Comparison of ENCODE assay signal across 8 cellular contexts in the genomic region with DNA sequence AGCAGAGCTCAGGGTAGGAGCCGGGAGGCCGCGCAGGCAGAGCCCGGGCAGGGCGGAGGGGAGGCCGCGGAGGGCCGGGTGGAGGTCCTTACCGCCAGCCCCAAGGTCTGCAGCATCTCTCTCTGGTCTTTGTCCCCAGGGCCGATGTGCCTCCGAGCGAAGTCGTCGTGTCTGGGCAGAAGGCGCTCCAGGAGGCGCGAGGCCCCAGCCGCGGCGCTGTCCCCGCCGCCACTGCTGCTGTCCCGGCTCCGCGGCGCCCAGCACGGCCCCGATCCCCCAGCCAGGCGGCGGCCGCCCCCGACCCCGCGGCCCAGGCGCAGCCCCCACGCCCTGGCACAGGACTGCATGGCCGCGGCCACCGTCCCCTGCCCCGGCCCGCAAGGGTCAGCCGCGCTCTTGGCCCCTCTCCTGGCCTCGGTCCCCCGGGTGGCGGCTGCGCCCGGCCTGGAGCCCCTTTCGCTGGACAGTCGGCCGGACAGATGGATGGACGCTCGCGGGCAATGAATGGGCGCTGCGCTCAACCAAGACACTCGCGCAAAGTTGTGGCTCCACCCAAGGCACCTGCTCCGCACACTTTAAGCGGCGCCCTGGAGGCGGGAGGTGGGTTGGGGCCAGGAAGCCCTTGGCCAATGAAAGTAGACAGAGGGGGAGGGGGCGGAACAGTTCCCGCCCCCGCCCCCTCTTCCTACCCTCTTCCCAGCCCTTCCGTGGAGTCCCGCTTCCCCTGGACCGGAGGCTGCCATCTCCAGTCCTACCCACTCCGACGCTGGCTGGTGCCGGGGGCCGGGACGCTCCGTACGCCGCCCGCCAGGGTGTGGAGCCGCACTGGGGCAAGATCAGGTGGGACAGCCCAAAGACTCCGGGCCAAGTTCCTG. TPM values are rescaled to one million over a fixed set of nuclear protein-coding genes. Genes with fewer than 3 reads are reported as not detected.
DNase-seq lines count a peak whose midpoint lies in the region; ATAC-seq, FAIRE-seq and TF ChIP-seq lines count a peak whose summit lies in the region.

A gene (minus strand): TSS at position 577 of the 875 bp plus-strand sequence. CDS start 230 bp downstream, at position 347.

- FAIRE-seq in HTR-8/SVneo (lab: Jason Lieb, UNC), result no peak
- FAIRE-seq in kidney (lab: Jason Lieb, UNC), result no peak

- no peak for TF ChIP-seq POLR2A in breast epithelium (IDR thresholded peaks at IDR 0.05)

- intact Hi-C loops in breast epithelium (cut with DNase I; ENCODE audit: low total_unique reads), result no loop called here
- intact Hi-C loops in kidney (cut with DNase I), result no loop called here

- ATAC-seq in GM21381 (IDR thresholded peaks at IDR 0.05; ENCODE audit: unreplicated experiment), result peak; percentile 88

- peak; percentile 90 for DNase-seq in DMS79 (lab: John Stamatoyannopoulos, UW)
- DNase-seq in HTR-8/SVneo (ENCODE audit: insufficient read length, low spot score), result peak; percentile 93
- peak; percentile 39 to 64 for DNase-seq in SW 1271 (lab: John Stamatoyannopoulos, UW)
- DNase-seq in breast epithelium (ENCODE audit: low spot score in 2 of 2), result peak; percentile 22 to 71
- peak; percentile 93 for DNase-seq in kidney
- peak; percentile 73 for DNase-seq in stimulated activated CD4-positive, alpha-beta T cell treated with anti-CD3 and anti-CD28 coated beads, Interleukin-15, amount 100 ng/mL, for 24 hours
- DNase-seq in epidermal melanocyte (ENCODE audit: insufficient read length, low spot score), result no peak

- H3K9me3 ChIP-seq in breast epithelium (no peaks in the 10 kb centered on the region), kidney (ENCODE audit: control insufficient read depth in 1 of 2, low read length in 2 of 2) (no peaks in the 10 kb centered on the region)

- peak within 1 kb of the TSS; percentile 29 to 88 for H3K9ac ChIP-seq in kidney (ENCODE audit: low read length in 2 of 2)

- H3K36me3 ChIP-seq in breast epithelium (no peaks in the 10 kb centered on the region), kidney (ENCODE audit: control insufficient read depth in 1 of 2, insufficient read depth in 2 of 2, low read length in 2 of 2) (no peaks in the 10 kb centered on the region)

- H3K4me3 ChIP-seq in breast epithelium (peak within 1 kb of the TSS; percentile 34 to 70 (median 49)), kidney (ENCODE audit: low read length in 2 of 2) (peak within 1 kb of the TSS; percentile 69 to 88)

- TF ChIP-seq CTCF in breast epithelium (IDR thresholded peaks at IDR 0.05), result no peak
- TF ChIP-seq CTCF in kidney (IDR thresholded peaks at IDR 0.05; ENCODE audit: borderline replicate concordance, extremely low read depth, insufficient read depth), result no peak

- peaks cover 0 to 29% of the 10 kb centered on the region in 2 donors for H3K27me3 ChIP-seq in breast epithelium

- H3K27ac ChIP-seq in breast epithelium, result no peak within 1 kb of the TSS
- H3K27ac ChIP-seq in kidney (ENCODE audit: low read depth in 2 of 2, low read length in 2 of 2), result peak within 1 kb of the TSS; percentile 85

- peaks cover 0 to 8% of the 10 kb centered on the region in 2 donors for H3K4me1 ChIP-seq in breast epithelium
- peaks cover 3 to 15% of the 10 kb centered on the region in 2 donors for H3K4me1 ChIP-seq in kidney (ENCODE audit: control insufficient read depth in 1 of 2, insufficient read depth in 1 of 2, low read depth in 1 of 2, low read length in 2 of 2)

RNA-seq across cellular contexts. Expression of the gene that starts here (rescaled TPM):
- total RNA-seq in breast epithelium, result 1 to 10 TPM in 1 of 3 donors, under 1 TPM in 2; 0.16 to 2.6 (median 0.66) TPM
- total RNA-seq in kidney, result 60.1 TPM
- 79.7 TPM for polyA plus RNA-seq in kidney (ENCODE audit: insufficient read depth, low read depth, low replicate concordance)

Comparison
In these comparisons a context has a peak if more than half of its experiments do, and no peak if none do; other contexts are left out.
1. RNA of the gene that starts here (total RNA-seq): 60.1 TPM in kidney (single experiment); 0.16 to 2.6 TPM in breast epithelium; every median in the first group is over 10 times any median in the second.
2. H3K27ac ChIP-seq: peak in kidney (2 of 2); none in breast epithelium (0 of 2).